ENCODE assay signal across 2 cellular contexts in the genomic region with DNA sequence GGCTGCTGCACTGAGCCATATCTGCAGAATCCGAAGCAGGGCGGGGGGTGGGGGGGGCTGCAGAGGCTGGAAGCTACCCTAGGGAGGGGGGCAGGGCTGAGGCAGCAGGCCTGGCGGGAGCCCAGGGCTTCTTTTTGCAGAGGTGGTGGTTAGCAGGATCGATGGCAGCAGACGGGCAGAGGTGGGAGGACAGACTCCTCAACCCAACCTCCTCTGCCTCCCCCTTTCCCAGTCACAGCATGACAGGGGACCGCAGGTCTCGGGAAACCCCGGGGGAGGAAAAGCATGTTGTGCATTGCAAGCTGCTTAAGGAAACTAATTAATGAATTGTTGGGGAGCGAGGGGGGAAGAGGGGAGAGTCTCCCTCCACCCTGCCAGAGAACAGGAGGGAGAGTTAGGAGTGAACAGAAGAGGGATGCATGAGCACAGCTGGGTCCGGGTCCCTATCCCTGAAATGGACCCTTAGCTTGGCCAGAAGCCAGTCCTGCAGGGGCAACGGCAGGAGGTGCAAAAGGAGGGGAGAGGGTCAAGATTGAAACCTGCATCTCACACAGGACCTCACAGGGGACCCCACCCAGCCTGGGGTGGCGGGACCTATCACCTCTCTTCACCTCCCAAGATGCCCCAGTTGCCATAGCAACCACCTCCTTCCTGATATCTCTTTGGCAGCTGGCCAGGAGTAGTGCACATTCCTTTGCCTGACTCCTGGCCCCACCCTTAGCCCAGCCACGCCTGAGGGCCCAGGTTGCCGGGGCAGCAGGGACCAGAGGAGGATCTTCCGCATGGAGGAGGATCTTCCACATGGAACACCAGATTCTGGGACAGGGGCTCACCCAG.
A peak's percentile ranks its signal among the peaks of the same experiment; 100 is the strongest.
TF ChIP-seq lines count a peak whose summit lies in the region.

No MANE protein-coding gene starts in this region.

TF ChIP-seq in HEK293, 187 proteins besides CTCF, POLR2A, EP300 and RAD21 (continued from another document and continues in another):
- TF ChIP-seq ZNF19 (tag by site-specific recombination; IDR thresholded peaks at IDR 0.05; ENCODE audit: low read depth) = no peak
- TF ChIP-seq EGR2 (tag by site-specific recombination; IDR thresholded peaks at IDR 0.05; ENCODE audit: low read depth) = peak; percentile 98
- TF ChIP-seq BCL11B (tag by site-specific recombination; IDR thresholded peaks at IDR 0.05; ENCODE audit: low read depth) = peak; percentile 41; the same call in 1 of the 2 replicates
- TF ChIP-seq ZIC2 (tag by site-specific recombination; IDR thresholded peaks at IDR 0.05) = peak; percentile 97
- no peak for TF ChIP-seq ZNF391 (tag by site-specific recombination; IDR thresholded peaks at IDR 0.05; ENCODE audit: borderline replicate concordance, low read depth)
- no peak; the same call in 1 of the 2 replicates for TF ChIP-seq TSHZ1 (tag by site-specific recombination; IDR thresholded peaks at IDR 0.05; ENCODE audit: borderline replicate concordance)
- no peak for TF ChIP-seq ZNF292 (tag by site-specific recombination; IDR thresholded peaks at IDR 0.05; ENCODE audit: borderline replicate concordance, low read depth)
- 0 out of 2 replicates have a peak, but pooled peaks have one; percentile 42 for TF ChIP-seq SP3 (tag by site-specific recombination; IDR thresholded peaks at IDR 0.05)
- no peak for TF ChIP-seq ZFP3 (tag by site-specific recombination; IDR thresholded peaks at IDR 0.05; ENCODE audit: low read depth)
- peak; percentile 79 for TF ChIP-seq INSM2 (tag by site-specific recombination; IDR thresholded peaks at IDR 0.05)
- no peak for TF ChIP-seq ZNF501 (tag by site-specific recombination; IDR thresholded peaks at IDR 0.05)
- TF ChIP-seq ZNF555 (tag by site-specific recombination; conservative IDR thresholded peaks at IDR 0.05) = no peak
- 0 out of 2 replicates have a peak, but pooled peaks have one; percentile 56 for TF ChIP-seq ZEB2 (tag by site-specific recombination; IDR thresholded peaks at IDR 0.05)
- TF ChIP-seq ZNF140 (tag by site-specific recombination; IDR thresholded peaks at IDR 0.05) = no peak
- TF ChIP-seq ZNF837 (tag by site-specific recombination; IDR thresholded peaks at IDR 0.05) = no peak
- TF ChIP-seq ZNF660 (tag by site-specific recombination; IDR thresholded peaks at IDR 0.05) = peak; percentile 96

TF ChIP-seq in K562, 482 proteins besides CTCF, POLR2A, EP300 and RAD21 (continued from another document and continues in another):
- TF ChIP-seq, protein P1, sequence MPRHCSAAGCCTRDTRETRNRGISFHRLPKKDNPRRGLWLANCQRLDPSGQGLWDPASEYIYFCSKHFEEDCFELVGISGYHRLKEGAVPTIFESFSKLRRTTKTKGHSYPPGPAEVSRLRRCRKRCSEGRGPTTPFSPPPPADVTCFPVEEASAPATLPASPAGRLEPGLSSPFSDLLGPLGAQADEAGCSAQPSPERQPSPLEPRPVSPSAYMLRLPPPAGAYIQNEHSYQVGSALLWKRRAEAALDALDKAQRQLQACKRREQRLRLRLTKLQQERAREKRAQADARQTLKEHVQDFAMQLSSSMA (CRISPR knock-in tag; IDR thresholded peaks at IDR 0.05) = no peak
- TF ChIP-seq HMGN3 (IDR thresholded peaks at IDR 0.05; ENCODE audit: borderline replicate concordance, extremely low read depth, insufficient read length, low read depth, low read length) (no peak), SMARCA5 (IDR thresholded peaks at IDR 0.05) (no peak), MTA1 (IDR thresholded peaks at IDR 0.05; ENCODE audit: borderline replicate concordance) (no peak), SNRNP70 (optimal IDR thresholded peaks at IDR 0.05; ENCODE audit: low read depth, low read length) (no peak), NR3C1 (CRISPR knock-in tag; IDR thresholded peaks at IDR 0.05) (no peak), PATZ1 (CRISPR knock-in tag; IDR thresholded peaks at IDR 0.05; ENCODE audit: borderline replicate concordance) (no peak), ZNF24 (IDR thresholded peaks at IDR 0.05) (peak; percentile 62; the same call in 1 of the 2 replicates), HIVEP1 (CRISPR knock-in tag; IDR thresholded peaks at IDR 0.05) (no peak), ZNF347 (CRISPR knock-in tag; IDR thresholded peaks at IDR 0.05; ENCODE audit: low read depth) (no peak), MBD2 (IDR thresholded peaks at IDR 0.05; ENCODE audit: borderline replicate concordance, low read depth) (0 out of 2 replicates have a peak, but pooled peaks have one; percentile 21), ZBTB26 (CRISPR knock-in tag; IDR thresholded peaks at IDR 0.05) (no peak), KDM1A (IDR thresholded peaks at IDR 0.05) (peak; percentile 91 to 96), NFIX (CRISPR knock-in tag; IDR thresholded peaks at IDR 0.05; ENCODE audit: low read depth) (peak; percentile 73), ZNF511 (CRISPR knock-in tag; IDR thresholded peaks at IDR 0.05) (no peak), THRB (CRISPR knock-in tag; conservative IDR thresholded peaks at IDR 0.05) (no peak), NFIC (IDR thresholded peaks at IDR 0.05) (peak; percentile 99), FOXA1 (IDR thresholded peaks at IDR 0.05; ENCODE audit: borderline replicate concordance) (no peak), FOS (IDR thresholded peaks at IDR 0.05; ENCODE audit: extremely low read depth, insufficient read length) (no peak), NR0B1 (IDR thresholded peaks at IDR 0.05; ENCODE audit: partially characterized antibody) (no peak), ZBTB5 (IDR thresholded peaks at IDR 0.05) (no peak), SIX5 (IDR thresholded peaks at IDR 0.05; ENCODE audit: borderline replicate concordance in 1 of 2, insufficient read depth in 1 of 2, low read depth in 1 of 2, low read length in 2 of 2) (no peak), TCFL5 (CRISPR knock-in tag; conservative IDR thresholded peaks at IDR 0.05) (no peak), CCNT2 (IDR thresholded peaks at IDR 0.05; ENCODE audit: borderline replicate concordance, extremely low read depth, insufficient read length, low read depth, low read length) (no peak), RBM15 (IDR thresholded peaks at IDR 0.05; ENCODE audit: insufficient read depth, low read length) (no peak), RFX1 (IDR thresholded peaks at IDR 0.05) (peak; percentile 99), TRIM25 (IDR thresholded peaks at IDR 0.05; ENCODE audit: borderline replicate concordance) (no peak), NUFIP1 (IDR thresholded peaks at IDR 0.05; ENCODE audit: partially characterized antibody) (no peak), TEAD4 (IDR thresholded peaks at IDR 0.05; ENCODE audit: low read length) (0 out of 2 replicates have a peak, but pooled peaks have one; percentile 17), TEAD4 (CRISPR knock-in tag; IDR thresholded peaks at IDR 0.05; ENCODE audit: borderline replicate concordance) (no peak), MAZ (CRISPR knock-in tag; conservative IDR thresholded peaks at IDR 0.05 in 1 of 2, IDR thresholded peaks at IDR 0.05 in 1 of 2) (no peak), POLR2G (IDR thresholded peaks at IDR 0.05; ENCODE audit: low read depth, low read length) (peak; percentile 28; the same call in 1 of the 2 replicates)
- TF ChIP-seq, protein P2, sequence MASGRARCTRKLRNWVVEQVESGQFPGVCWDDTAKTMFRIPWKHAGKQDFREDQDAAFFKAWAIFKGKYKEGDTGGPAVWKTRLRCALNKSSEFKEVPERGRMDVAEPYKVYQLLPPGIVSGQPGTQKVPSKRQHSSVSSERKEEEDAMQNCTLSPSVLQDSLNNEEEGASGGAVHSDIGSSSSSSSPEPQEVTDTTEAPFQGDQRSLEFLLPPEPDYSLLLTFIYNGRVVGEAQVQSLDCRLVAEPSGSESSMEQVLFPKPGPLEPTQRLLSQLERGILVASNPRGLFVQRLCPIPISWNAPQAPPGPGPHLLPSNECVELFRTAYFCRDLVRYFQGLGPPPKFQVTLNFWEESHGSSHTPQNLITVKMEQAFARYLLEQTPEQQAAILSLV (tag; IDR thresholded peaks at IDR 0.05) = no peak
- TF ChIP-seq, protein P3, sequence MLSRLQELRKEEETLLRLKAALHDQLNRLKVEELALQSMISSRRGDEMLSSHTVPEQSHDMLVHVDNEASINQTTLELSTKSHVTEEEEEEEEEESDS (CRISPR knock-in tag; IDR thresholded peaks at IDR 0.05) = no peak
- TF ChIP-seq, protein P4, sequence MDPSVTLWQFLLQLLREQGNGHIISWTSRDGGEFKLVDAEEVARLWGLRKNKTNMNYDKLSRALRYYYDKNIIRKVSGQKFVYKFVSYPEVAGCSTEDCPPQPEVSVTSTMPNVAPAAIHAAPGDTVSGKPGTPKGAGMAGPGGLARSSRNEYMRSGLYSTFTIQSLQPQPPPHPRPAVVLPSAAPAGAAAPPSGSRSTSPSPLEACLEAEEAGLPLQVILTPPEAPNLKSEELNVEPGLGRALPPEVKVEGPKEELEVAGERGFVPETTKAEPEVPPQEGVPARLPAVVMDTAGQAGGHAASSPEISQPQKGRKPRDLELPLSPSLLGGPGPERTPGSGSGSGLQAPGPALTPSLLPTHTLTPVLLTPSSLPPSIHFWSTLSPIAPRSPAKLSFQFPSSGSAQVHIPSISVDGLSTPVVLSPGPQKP (CRISPR knock-in tag; IDR thresholded peaks at IDR 0.05) = no peak
